Comparison of ENCODE assay signal across 9 cellular contexts in the genomic region with DNA sequence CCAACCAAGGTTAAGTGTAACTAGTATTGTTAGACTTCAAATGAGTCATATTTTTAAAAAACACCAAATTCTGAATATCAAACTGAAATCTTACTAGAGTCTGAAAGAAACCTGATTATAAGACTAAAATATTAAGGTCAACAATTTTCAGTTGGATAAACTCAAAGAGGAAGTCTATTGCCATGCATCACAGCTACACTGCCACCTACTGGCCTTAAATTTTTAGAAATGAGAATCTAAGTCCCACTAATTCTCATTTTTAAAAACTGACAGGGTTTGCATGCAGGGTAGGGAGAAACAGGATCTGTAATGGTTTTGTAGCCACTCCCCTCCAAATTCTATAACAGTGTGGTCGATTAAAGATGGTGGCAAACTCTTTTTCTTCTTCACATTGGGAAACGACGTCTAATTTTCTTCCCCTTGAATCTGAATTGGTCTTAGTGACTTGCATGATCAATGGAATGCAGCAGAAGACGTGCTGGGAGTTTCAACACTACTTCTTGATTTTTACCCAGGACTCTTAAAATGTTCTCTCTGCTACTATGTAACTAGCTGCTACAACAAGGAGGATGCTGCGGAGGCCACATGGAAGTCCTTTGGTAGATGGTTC.
DNase-seq lines count a peak whose midpoint lies in the region; ATAC-seq and TF ChIP-seq lines count a peak whose summit lies in the region.
"Had no signal": no experiment of that assay in that cellular context is flagged by ENCODE, and none has a peak within 500 bp of the region (broad histone marks: within the 10 kb centered on the region; RNA-seq: fewer than 3 reads in every experiment).

No MANE protein-coding gene starts in this region.

- no peak overlapping the region for H3K4me3 Mint-ChIP-seq in endothelial cell (ENCODE audit: unreplicated experiment)
- no peak overlapping the region for H3K4me3 Mint-ChIP-seq in activated T-cell treated with anti-CD3 and anti-CD28 coated beads, Interleukin-2, amount 50 U/mL, for 4 hours
- H3K4me3 Mint-ChIP-seq: activated naive CD4-positive, alpha-beta T cell treated with anti-CD3 and anti-CD28 coated beads, Interleukin-2, amount 50 U/mL, for 24 hours had no signal

- H3K27ac ChIP-seq in psoas muscle, result no peak overlapping the region

- TF ChIP-seq CTCF in endothelial cell (IDR thresholded peaks at IDR 0.05; ENCODE audit: unreplicated experiment), result peak; percentile 68
- peak; percentile 51 for TF ChIP-seq CTCF in psoas muscle (IDR thresholded peaks at IDR 0.05)

- peaks cover 9% of the 10 kb centered on the region for H3K4me1 ChIP-seq in psoas muscle

- no peak overlapping the region for H3K4me3 ChIP-seq in psoas muscle

- no peaks in the 10 kb centered on the region for H3K9me3 Mint-ChIP-seq in endothelial cell (ENCODE audit: unreplicated experiment)
- no peaks in the 10 kb centered on the region for H3K9me3 Mint-ChIP-seq in activated T-cell treated with anti-CD3 and anti-CD28 coated beads, Interleukin-2, amount 50 U/mL, for 4 hours
- H3K9me3 Mint-ChIP-seq: activated naive CD4-positive, alpha-beta T cell treated with anti-CD3 and anti-CD28 coated beads, Interleukin-2, amount 50 U/mL, for 24 hours had no signal

- peak in 1 of 4 donors; percentile 49 for ATAC-seq in psoas muscle
- no peak for ATAC-seq in activated T-cell treated with anti-CD3 and anti-CD28 coated beads, Interleukin-2, amount 50 U/mL, for 4 hours
- ATAC-seq in HG02588 (IDR thresholded peaks at IDR 0.05; ENCODE audit: unreplicated experiment), result no peak

- 70 to 87% (median 85%) methylated on average over 5 of the region's 5 CpGs for WGBS in psoas muscle, 3 donors

- no peaks in the 10 kb centered on the region for H3K27me3 ChIP-seq in psoas muscle (ENCODE audit: insufficient read depth in 3 of 3, low read length in 2 of 3)

- peak; percentile 26 for DNase-seq in NCI-H2171 treated with DMSO at 0.1 percent for 48 hours (lab: John Stamatoyannopoulos, UW)
- DNase-seq in NCI-H2171 (lab: John Stamatoyannopoulos, UW), result no peak
- peak; percentile 18 for DNase-seq in HEK293T (ENCODE audit: extremely low spot score)
- peak; percentile 71 for DNase-seq in NCI-H82 (lab: John Stamatoyannopoulos, UW)
- no peak for DNase-seq in endothelial cell (ENCODE audit: low spot score)
- DNase-seq in psoas muscle, result no peak
- DNase-seq in activated T-cell treated with anti-CD3 and anti-CD28 coated beads, Interleukin-2, amount 50 U/mL, for 4 hours, result no peak

- no peaks in the 10 kb centered on the region for H3K36me3 Mint-ChIP-seq in endothelial cell (ENCODE audit: low read depth, unreplicated experiment)
- H3K36me3 Mint-ChIP-seq in activated T-cell treated with anti-CD3 and anti-CD28 coated beads, Interleukin-2, amount 50 U/mL, for 4 hours (ENCODE audit: insufficient read depth), result no peaks in the 10 kb centered on the region
- H3K36me3 Mint-ChIP-seq: activated naive CD4-positive, alpha-beta T cell treated with anti-CD3 and anti-CD28 coated beads, Interleukin-2, amount 50 U/mL, for 24 hours had no signal

- H3K36me3 ChIP-seq in psoas muscle (ENCODE audit: insufficient read depth in 1 of 2, low read depth in 1 of 2), result peaks cover 0 to 14% of the 10 kb centered on the region in 2 donors

- CTCF ChIA-PET in HEK293T (lab: Yijun Ruan, JAX), result no interaction called here

- H3K27me3 Mint-ChIP-seq in endothelial cell (ENCODE audit: unreplicated experiment), result peaks cover 2% of the 10 kb centered on the region
- H3K27me3 Mint-ChIP-seq in activated T-cell treated with anti-CD3 and anti-CD28 coated beads, Interleukin-2, amount 50 U/mL, for 4 hours (ENCODE audit: low read depth), result peaks cover 2% of the 10 kb centered on the region

- no peaks in the 10 kb centered on the region for H3K9me3 ChIP-seq in psoas muscle

- POLR2A ChIA-PET in HEK293T (lab: Yijun Ruan, JAX), result no interaction called here

- peaks cover 10% of the 10 kb centered on the region for H3K4me1 Mint-ChIP-seq in endothelial cell (ENCODE audit: unreplicated experiment)
- H3K4me1 Mint-ChIP-seq in activated T-cell treated with anti-CD3 and anti-CD28 coated beads, Interleukin-2, amount 50 U/mL, for 4 hours (ENCODE audit: low read depth), result no peaks in the 10 kb centered on the region
- H3K4me1 Mint-ChIP-seq: activated naive CD4-positive, alpha-beta T cell treated with anti-CD3 and anti-CD28 coated beads, Interleukin-2, amount 50 U/mL, for 24 hours had no signal

- no peak overlapping the region for H3K27ac Mint-ChIP-seq in endothelial cell (ENCODE audit: unreplicated experiment)
- H3K27ac Mint-ChIP-seq: activated naive CD4-positive, alpha-beta T cell treated with anti-CD3 and anti-CD28 coated beads, Interleukin-2, amount 50 U/mL, for 24 hours had no signal

- intact Hi-C loops in psoas muscle (cut with DNase I), result loop anchor here in 1 of 2 donors (5.0 kb wide), 1 partner anchor 223 kb away; no protein-coding TSS in a partner anchor

TF ChIP-seq in HEK293T, 16 proteins besides CTCF, POLR2A, EP300 and RAD21:
- TF ChIP-seq L3MBTL2 (conservative IDR thresholded peaks at IDR 0.05), result no peak
- no peak for TF ChIP-seq SUZ12 (IDR thresholded peaks at IDR 0.05)
- no peak for TF ChIP-seq BHLHE40 (IDR thresholded peaks at IDR 0.05; ENCODE audit: borderline replicate concordance)

Comparison
In these comparisons a context has a peak if more than half of its experiments do, and no peak if none do; other contexts are left out.
1. DNase-seq: peak in NCI-H2171 treated with DMSO at 0.1 percent for 48 hours (single experiment), HEK293T (single experiment) and NCI-H82 (single experiment); none in NCI-H2171 (single experiment), endothelial cell (single experiment), psoas muscle (0 of 2) and activated T-cell treated with anti-CD3 and anti-CD28 coated beads, Interleukin-2, amount 50 U/mL, for 4 hours (single experiment).